In genomic region chr13:51583875-51584730, GRCh38 we compare ENCODE assay signal across 1 cellular context.
TF ChIP-seq lines count a peak whose summit lies in the region.

WDFY2 (plus strand) TSS chr13:51584462; CDS start chr13:51584688, 226 bp downstream.

TF ChIP-seq in HepG2, 621 proteins besides CTCF, POLR2A, EP300 and RAD21 (continued from another document and continues in another):
- TF ChIP-seq ARID2 (CRISPR knock-in tag; IDR thresholded peaks at IDR 0.05; ENCODE audit: borderline replicate concordance) (0 out of 2 replicates have a peak, but pooled peaks have one; percentile 15), TGIF2 (CRISPR knock-in tag; IDR thresholded peaks at IDR 0.05) (0 out of 2 replicates have a peak, but pooled peaks have one; percentile 44), CHCHD3 (CRISPR knock-in tag; IDR thresholded peaks at IDR 0.05) (0 out of 2 replicates have a peak, but pooled peaks have one; percentile 61), ZNF451 (CRISPR knock-in tag; IDR thresholded peaks at IDR 0.05) (peak; percentile 59; the same call in 1 of the 2 replicates), MNT (IDR thresholded peaks at IDR 0.05) (peak; percentile 61), ZNF530 (CRISPR knock-in tag; IDR thresholded peaks at IDR 0.05; ENCODE audit: low read depth) (0 out of 2 replicates have a peak, but pooled peaks have one; percentile 74), HOXA3 (CRISPR knock-in tag; IDR thresholded peaks at IDR 0.05) (peak; percentile 66; the same call in 1 of the 2 replicates), HNF4G (IDR thresholded peaks at IDR 0.05; ENCODE audit: borderline replicate concordance, low read depth, low read length) (no peak), HNF4G (CRISPR knock-in tag; IDR thresholded peaks at IDR 0.05; ENCODE audit: borderline replicate concordance, low read depth) (peak; percentile 46; the same call in 1 of the 2 replicates), KLF15 (CRISPR knock-in tag; IDR thresholded peaks at IDR 0.05; ENCODE audit: borderline replicate concordance) (0 out of 2 replicates have a peak, but pooled peaks have one; percentile 35), SOX5 (CRISPR knock-in tag; IDR thresholded peaks at IDR 0.05; ENCODE audit: borderline replicate concordance) (peak; percentile 55; the same call in 1 of the 2 replicates), RNF2 (conservative IDR thresholded peaks at IDR 0.05; ENCODE audit: low read depth) (peak; percentile 71; the same call in 1 of the 2 replicates), SKIL (CRISPR knock-in tag; IDR thresholded peaks at IDR 0.05; ENCODE audit: borderline replicate concordance) (no peak; the same call in 1 of the 2 replicates), USF2 (IDR thresholded peaks at IDR 0.05; ENCODE audit: low read depth, low read length) (no peak), USF2 (CRISPR knock-in tag; IDR thresholded peaks at IDR 0.05; ENCODE audit: borderline replicate concordance) (peak; percentile 29; the same call in 1 of the 2 replicates), ZNF691 (CRISPR knock-in tag; IDR thresholded peaks at IDR 0.05; ENCODE audit: borderline replicate concordance, low read depth) (0 out of 2 replicates have a peak, but pooled peaks have one; percentile 46), NFKBIZ (CRISPR knock-in tag; IDR thresholded peaks at IDR 0.05) (0 out of 2 replicates have a peak, but pooled peaks have one; percentile 17), STAT5B (CRISPR knock-in tag; IDR thresholded peaks at IDR 0.05) (0 out of 2 replicates have a peak, but pooled peaks have one; percentile 49), HCFC1 (IDR thresholded peaks at IDR 0.05; ENCODE audit: low read depth, low read length) (no peak; the same call in 1 of the 2 replicates), ZHX2 (IDR thresholded peaks at IDR 0.05; ENCODE audit: low read depth) (no peak), ZHX2 (CRISPR knock-in tag; IDR thresholded peaks at IDR 0.05; ENCODE audit: borderline replicate concordance) (no peak), TBX2 (CRISPR knock-in tag; IDR thresholded peaks at IDR 0.05; ENCODE audit: borderline replicate concordance) (peak; percentile 44; the same call in 1 of the 2 replicates), ZNF503 (CRISPR knock-in tag; IDR thresholded peaks at IDR 0.05) (peak; percentile 47; the same call in 1 of the 2 replicates), GABPB1 (CRISPR knock-in tag; IDR thresholded peaks at IDR 0.05) (peak; percentile 89)
- TF ChIP-seq, protein P1, sequence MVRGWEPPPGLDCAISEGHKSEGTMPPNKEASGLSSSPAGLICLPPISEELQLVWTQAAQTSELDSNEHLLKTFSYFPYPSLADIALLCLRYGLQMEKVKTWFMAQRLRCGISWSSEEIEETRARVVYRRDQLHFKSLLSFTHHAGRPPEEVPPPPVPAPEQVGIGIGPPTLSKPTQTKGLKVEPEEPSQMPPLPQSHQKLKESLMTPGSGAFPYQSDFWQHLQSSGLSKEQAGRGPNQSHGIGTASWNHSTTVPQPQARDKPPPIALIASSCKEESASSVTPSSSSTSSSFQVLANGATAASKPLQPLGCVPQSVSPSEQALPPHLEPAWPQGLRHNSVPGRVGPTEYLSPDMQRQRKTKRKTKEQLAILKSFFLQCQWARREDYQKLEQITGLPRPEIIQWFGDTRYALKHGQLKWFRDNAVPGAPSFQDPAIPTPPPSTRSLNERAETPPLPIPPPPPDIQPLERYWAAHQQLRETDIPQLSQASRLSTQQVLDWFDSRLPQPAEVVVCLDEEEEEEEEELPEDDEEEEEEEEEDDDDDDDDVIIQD (CRISPR knock-in tag; IDR thresholded peaks at IDR 0.05; ENCODE audit: low read depth): peak; percentile 76
- TF ChIP-seq, protein P2, sequence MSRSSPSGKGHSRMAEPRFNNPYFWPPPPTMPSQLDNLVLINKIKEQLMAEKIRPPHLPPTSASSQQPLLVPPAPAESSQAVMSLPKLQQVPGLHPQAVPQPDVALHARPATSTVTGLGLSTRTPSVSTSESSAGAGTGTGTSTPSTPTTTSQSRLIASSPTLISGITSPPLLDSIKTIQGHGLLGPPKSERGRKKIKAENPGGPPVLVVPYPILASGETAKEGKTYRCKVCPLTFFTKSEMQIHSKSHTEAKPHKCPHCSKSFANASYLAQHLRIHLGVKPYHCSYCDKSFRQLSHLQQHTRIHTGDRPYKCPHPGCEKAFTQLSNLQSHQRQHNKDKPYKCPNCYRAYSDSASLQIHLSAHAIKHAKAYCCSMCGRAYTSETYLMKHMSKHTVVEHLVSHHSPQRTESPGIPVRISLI (CRISPR knock-in tag; IDR thresholded peaks at IDR 0.05; ENCODE audit: borderline replicate concordance): peak; percentile 40; the same call in 1 of the 2 replicates
- TF ChIP-seq, protein P3, sequence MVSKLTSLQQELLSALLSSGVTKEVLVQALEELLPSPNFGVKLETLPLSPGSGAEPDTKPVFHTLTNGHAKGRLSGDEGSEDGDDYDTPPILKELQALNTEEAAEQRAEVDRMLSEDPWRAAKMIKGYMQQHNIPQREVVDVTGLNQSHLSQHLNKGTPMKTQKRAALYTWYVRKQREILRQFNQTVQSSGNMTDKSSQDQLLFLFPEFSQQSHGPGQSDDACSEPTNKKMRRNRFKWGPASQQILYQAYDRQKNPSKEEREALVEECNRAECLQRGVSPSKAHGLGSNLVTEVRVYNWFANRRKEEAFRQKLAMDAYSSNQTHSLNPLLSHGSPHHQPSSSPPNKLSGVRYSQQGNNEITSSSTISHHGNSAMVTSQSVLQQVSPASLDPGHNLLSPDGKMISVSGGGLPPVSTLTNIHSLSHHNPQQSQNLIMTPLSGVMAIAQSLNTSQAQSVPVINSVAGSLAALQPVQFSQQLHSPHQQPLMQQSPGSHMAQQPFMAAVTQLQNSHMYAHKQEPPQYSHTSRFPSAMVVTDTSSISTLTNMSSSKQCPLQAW (CRISPR knock-in tag; IDR thresholded peaks at IDR 0.05): no peak; the same call in none of the 2 replicates
- TF ChIP-seq, protein P4, sequence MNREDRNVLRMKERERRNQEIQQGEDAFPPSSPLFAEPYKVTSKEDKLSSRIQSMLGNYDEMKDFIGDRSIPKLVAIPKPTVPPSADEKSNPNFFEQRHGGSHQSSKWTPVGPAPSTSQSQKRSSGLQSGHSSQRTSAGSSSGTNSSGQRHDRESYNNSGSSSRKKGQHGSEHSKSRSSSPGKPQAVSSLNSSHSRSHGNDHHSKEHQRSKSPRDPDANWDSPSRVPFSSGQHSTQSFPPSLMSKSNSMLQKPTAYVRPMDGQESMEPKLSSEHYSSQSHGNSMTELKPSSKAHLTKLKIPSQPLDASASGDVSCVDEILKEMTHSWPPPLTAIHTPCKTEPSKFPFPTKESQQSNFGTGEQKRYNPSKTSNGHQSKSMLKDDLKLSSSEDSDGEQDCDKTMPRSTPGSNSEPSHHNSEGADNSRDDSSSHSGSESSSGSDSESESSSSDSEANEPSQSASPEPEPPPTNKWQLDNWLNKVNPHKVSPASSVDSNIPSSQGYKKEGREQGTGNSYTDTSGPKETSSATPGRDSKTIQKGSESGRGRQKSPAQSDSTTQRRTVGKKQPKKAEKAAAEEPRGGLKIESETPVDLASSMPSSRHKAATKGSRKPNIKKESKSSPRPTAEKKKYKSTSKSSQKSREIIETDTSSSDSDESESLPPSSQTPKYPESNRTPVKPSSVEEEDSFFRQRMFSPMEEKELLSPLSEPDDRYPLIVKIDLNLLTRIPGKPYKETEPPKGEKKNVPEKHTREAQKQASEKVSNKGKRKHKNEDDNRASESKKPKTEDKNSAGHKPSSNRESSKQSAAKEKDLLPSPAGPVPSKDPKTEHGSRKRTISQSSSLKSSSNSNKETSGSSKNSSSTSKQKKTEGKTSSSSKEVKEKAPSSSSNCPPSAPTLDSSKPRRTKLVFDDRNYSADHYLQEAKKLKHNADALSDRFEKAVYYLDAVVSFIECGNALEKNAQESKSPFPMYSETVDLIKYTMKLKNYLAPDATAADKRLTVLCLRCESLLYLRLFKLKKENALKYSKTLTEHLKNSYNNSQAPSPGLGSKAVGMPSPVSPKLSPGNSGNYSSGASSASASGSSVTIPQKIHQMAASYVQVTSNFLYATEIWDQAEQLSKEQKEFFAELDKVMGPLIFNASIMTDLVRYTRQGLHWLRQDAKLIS (CRISPR knock-in tag; IDR thresholded peaks at IDR 0.05): peak; percentile 86
